10 cellular contexts compared by ENCODE assay signal in genomic region chr18:840080-840408, GRCh38.
"Had no signal": no experiment of that assay in that cellular context is flagged by ENCODE, and none has a peak within 500 bp of the region (broad histone marks: within the 10 kb centered on the region; RNA-seq: fewer than 3 reads in every experiment).

No MANE protein-coding gene starts in this region.

- H2AFZ ChIP-seq: hepatocyte had no signal

- H3K4me3 ChIP-seq: body of pancreas, cardiac muscle cell, hepatocyte, left lung, mucosa of descending colon, pancreas, sigmoid colon, smooth muscle cell, vagina had no signal

- H3K36me3 ChIP-seq: cardiac muscle cell, left lung, pancreas, sigmoid colon, vagina had no signal

- H3K9me3 ChIP-seq: body of pancreas, left lung, mucosa of descending colon, pancreas, sigmoid colon, vagina had no signal

- DNase-seq: cortex of kidney had no signal

- H3K27me3 ChIP-seq: body of pancreas, hepatocyte, pancreas, sigmoid colon, vagina had no signal

- H3K27ac ChIP-seq: cardiac muscle cell, hepatocyte, left lung, pancreas, sigmoid colon, vagina had no signal

- H3K4me2 ChIP-seq: hepatocyte, smooth muscle cell had no signal

- H3K79me2 ChIP-seq: hepatocyte had no signal

- H3K4me1 ChIP-seq: vagina had no signal
